Comparison of ENCODE assay signal across 8 cellular contexts in the genomic region with DNA sequence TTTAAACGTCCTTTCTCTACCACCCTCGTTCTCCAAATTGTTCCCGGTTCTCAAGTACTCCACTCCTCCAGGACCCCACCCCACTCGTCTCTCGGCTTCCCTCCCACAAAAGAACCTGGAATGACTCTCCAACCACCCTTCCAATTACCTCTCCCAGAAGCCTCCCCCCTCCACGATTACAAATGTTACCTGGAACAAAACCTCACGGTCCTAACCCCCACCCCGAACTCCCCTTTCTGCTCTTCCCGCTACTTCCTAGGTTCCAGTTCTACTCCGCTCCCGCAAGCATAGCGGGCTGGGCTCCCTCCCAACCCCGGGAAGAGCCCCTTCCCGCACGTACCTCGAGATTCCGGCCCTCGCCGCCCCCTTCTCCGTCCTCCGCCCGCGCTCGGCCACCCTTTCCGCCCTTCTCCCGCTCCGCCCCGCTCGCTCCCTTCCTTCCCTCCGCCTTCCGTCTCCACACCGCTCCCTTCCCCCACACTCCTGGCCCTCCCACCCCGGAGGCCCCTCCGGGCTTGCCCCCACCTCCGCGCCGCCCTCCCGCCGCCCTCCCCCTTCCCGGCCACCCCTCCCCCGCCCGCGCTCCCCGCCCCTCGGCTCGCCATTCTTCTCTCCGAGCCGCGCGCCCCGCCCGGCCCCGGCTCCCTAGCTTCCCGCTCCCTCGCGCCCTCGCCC. TPM values are rescaled to one million over a fixed set of nuclear protein-coding genes. Genes with fewer than 3 reads are reported as not detected.
DNase-seq lines count a peak whose midpoint lies in the region; ATAC-seq and TF ChIP-seq lines count a peak whose summit lies in the region.

No MANE protein-coding gene starts in this region.

- H3K4me2 ChIP-seq in BLaER1 (peak overlapping the region; percentile 78), OCI-LY3 (ENCODE audit: low read length) (peak overlapping the region; percentile 71)

- DNase-seq in HL-60 (ENCODE audit: low read depth in 1 of 2, low spot score in 1 of 2) (peak; percentile 72 to 88), activated T-helper 1 cell treated with Interleukin-2 at 50 U/mL for 16 hours (ENCODE audit: low read depth) (peak; percentile 53), fibroblast of gingiva (ENCODE audit: low read depth) (peak; percentile 83), natural killer cell (no peak)
- peak; percentile 56 for DNase-seq in stimulated activated naive B cell treated with anti-CD40 and anti-IgM and Interleukin-4, amounts not matched to agents 10 μg/mL and 1 μg/mL and 100 μg/mL, for 72 hours

- ATAC-seq in GM19397 (IDR thresholded peaks at IDR 0.05; ENCODE audit: unreplicated experiment): peak; percentile 62
- peak; percentile 57 to 77 (median 62) for ATAC-seq in natural killer cell
- ATAC-seq in stimulated activated naive B cell treated with anti-CD40 and anti-IgM and Interleukin-4, amounts not matched to agents 10 μg/mL and 1 μg/mL and 100 μg/mL, for 72 hours (replicated peaks): peak; percentile 53 to 57

- H4K20me1 ChIP-seq in BLaER1 (peaks cover 86% of the 10 kb centered on the region), OCI-LY3 (ENCODE audit: insufficient read depth, low read length) (peaks cover 23% of the 10 kb centered on the region)

- no peaks in the 10 kb centered on the region for H3K27me3 ChIP-seq in BLaER1
- no peaks in the 10 kb centered on the region for H3K27me3 ChIP-seq in HL-60 (ENCODE audit: insufficient read depth, poor library complexity, severe bottlenecking)
- no peaks in the 10 kb centered on the region for H3K27me3 ChIP-seq in OCI-LY3 (ENCODE audit: low read depth, low read length)

- H3K9me3 Mint-ChIP-seq in natural killer cell: no peaks in the 10 kb centered on the region
- no peaks in the 10 kb centered on the region for H3K9me3 Mint-ChIP-seq in stimulated activated naive B cell treated with anti-CD40 and anti-IgM and Interleukin-4, amounts not matched to agents 10 μg/mL and 1 μg/mL and 100 μg/mL, for 72 hours

- intact Hi-C loops in natural killer cell (cut with micrococcal nuclease): no loop called here

- H3K4me1 Mint-ChIP-seq in natural killer cell: peaks cover 48% of the 10 kb centered on the region in 2 donors
- H3K4me1 Mint-ChIP-seq in stimulated activated naive B cell treated with anti-CD40 and anti-IgM and Interleukin-4, amounts not matched to agents 10 μg/mL and 1 μg/mL and 100 μg/mL, for 72 hours: peaks cover 28 to 65% of the 10 kb centered on the region in 2 donors

- peaks cover 38% of the 10 kb centered on the region for H3K4me1 ChIP-seq in BLaER1
- peaks cover 18% of the 10 kb centered on the region for H3K4me1 ChIP-seq in OCI-LY3 (ENCODE audit: low read length)

- H3K27ac ChIP-seq in BLaER1: peak overlapping the region; percentile 96
- peak overlapping the region; percentile 96 for H3K27ac ChIP-seq in HL-60 (replicated peaks)
- H3K27ac ChIP-seq in OCI-LY3 (ENCODE audit: low read length): peak overlapping the region; percentile 78

- H3K4me3 Mint-ChIP-seq in natural killer cell: peak overlapping the region; percentile 94
- H3K4me3 Mint-ChIP-seq in stimulated activated naive B cell treated with anti-CD40 and anti-IgM and Interleukin-4, amounts not matched to agents 10 μg/mL and 1 μg/mL and 100 μg/mL, for 72 hours: peak overlapping the region; percentile 97 to 98

- H3K36me3 Mint-ChIP-seq in natural killer cell: no peaks in the 10 kb centered on the region
- peaks cover 19 to 38% of the 10 kb centered on the region in 2 donors for H3K36me3 Mint-ChIP-seq in stimulated activated naive B cell treated with anti-CD40 and anti-IgM and Interleukin-4, amounts not matched to agents 10 μg/mL and 1 μg/mL and 100 μg/mL, for 72 hours

- H3K9ac ChIP-seq in BLaER1: peak overlapping the region; percentile 96
- H3K9ac ChIP-seq in OCI-LY3 (ENCODE audit: low read length): peak overlapping the region; percentile 97

- peaks cover 52% of the 10 kb centered on the region for H3K36me3 ChIP-seq in BLaER1
- peaks cover 26% of the 10 kb centered on the region for H3K36me3 ChIP-seq in OCI-LY3 (replicated peaks; ENCODE audit: low read depth, low read length)

- H3K4me3 ChIP-seq in BLaER1: peak overlapping the region; percentile 95
- peak overlapping the region; percentile 98 for H3K4me3 ChIP-seq in HL-60 (replicated peaks; ENCODE audit: insufficient read depth, low read length)
- peak overlapping the region; percentile 94 for H3K4me3 ChIP-seq in OCI-LY3 (ENCODE audit: low read length)

- peak overlapping the region; percentile 80 to 93 for H3K27ac Mint-ChIP-seq in natural killer cell
- H3K27ac Mint-ChIP-seq in stimulated activated naive B cell treated with anti-CD40 and anti-IgM and Interleukin-4, amounts not matched to agents 10 μg/mL and 1 μg/mL and 100 μg/mL, for 72 hours: peak overlapping the region; percentile 94

- no peaks in the 10 kb centered on the region for H3K27me3 Mint-ChIP-seq in natural killer cell (ENCODE audit: low read depth in 2 of 2)
- no peaks in the 10 kb centered on the region for H3K27me3 Mint-ChIP-seq in stimulated activated naive B cell treated with anti-CD40 and anti-IgM and Interleukin-4, amounts not matched to agents 10 μg/mL and 1 μg/mL and 100 μg/mL, for 72 hours

- no peak overlapping the region; the same call in 1 of the 2 replicates for H2AFZ ChIP-seq in OCI-LY3 (ENCODE audit: low read depth, low read length)

- TF ChIP-seq CTCF in HL-60 (IDR thresholded peaks at IDR 0.05; ENCODE audit: insufficient read depth, low read length): no peak
- TF ChIP-seq CTCF in OCI-LY3 (IDR thresholded peaks at IDR 0.05; ENCODE audit: low read depth, low read length): no peak
- no peak for TF ChIP-seq CTCF in natural killer cell (IDR thresholded peaks at IDR 0.05)

- no peaks in the 10 kb centered on the region for H3K9me3 ChIP-seq in BLaER1
- no peaks in the 10 kb centered on the region for H3K9me3 ChIP-seq in OCI-LY3 (ENCODE audit: insufficient read depth, low read length)

- peaks cover 94% of the 10 kb centered on the region for H3K79me2 ChIP-seq in OCI-LY3 (ENCODE audit: low read length)

RNA-seq across cellular contexts. Expression of gene CHTF8, which starts 0.5 kb away (rescaled TPM):
- total RNA-seq in natural killer cell: 10 to 100 TPM; 45.7 to 76.5 (median 74.2) TPM

RNA-seq across cellular contexts. Expression of gene UTP4, which starts 0.6 kb away (rescaled TPM):
- total RNA-seq in natural killer cell: 10 to 100 TPM; 23.2 to 42.6 (median 36.3) TPM

RNA-seq across cellular contexts. Expression of gene HAS3, which starts 26.4 kb away (rescaled TPM):
- total RNA-seq in natural killer cell: 1 to 10 TPM; 1.8 to 2.5 (median 2.3) TPM

RNA-seq across cellular contexts. Expression of gene SNTB2, which starts 55.1 kb away (rescaled TPM):
- total RNA-seq in natural killer cell: 10 to 100 TPM; 43.8 to 55.2 (median 49.9) TPM
